27 cellular contexts compared by ENCODE assay signal in the genomic region with DNA sequence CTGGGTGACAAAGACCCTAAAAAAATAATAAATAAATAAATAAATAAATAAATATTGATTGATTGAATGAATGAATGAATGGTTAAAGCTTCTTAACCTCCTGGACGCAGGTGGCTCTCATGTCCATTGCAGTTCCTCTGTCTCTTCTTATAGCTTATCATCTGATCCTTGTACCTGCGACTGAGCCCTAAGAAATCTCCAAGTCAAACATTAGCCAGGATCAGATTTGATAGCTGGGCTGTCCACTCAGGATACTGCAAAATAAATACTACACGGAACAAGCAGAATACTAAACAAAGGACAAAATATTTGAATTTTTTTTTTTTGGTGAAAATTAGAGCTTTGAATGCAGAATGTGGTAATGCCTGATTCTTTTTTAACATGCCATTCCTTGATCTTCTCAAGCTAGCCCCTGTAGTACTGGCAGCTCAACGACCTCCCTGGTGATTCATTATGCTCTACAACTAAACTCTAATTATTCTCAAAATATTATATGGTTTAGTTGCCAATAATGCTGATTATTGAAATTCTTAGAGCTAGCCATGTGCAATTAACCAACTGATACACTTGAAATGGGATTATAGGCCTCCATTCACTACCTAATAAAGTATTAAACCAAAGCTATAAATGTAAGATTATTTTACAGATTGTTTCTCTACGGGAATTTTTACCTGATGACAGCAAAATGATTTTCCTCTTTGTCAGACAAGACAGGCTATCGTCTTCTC. TPM values are rescaled to one million over a fixed set of nuclear protein-coding genes. Genes with fewer than 3 reads are reported as not detected.
"Had no signal": no experiment of that assay in that cellular context is flagged by ENCODE, and none has a peak within 500 bp of the region (broad histone marks: within the 10 kb centered on the region; RNA-seq: fewer than 3 reads in every experiment).

No MANE protein-coding gene starts in this region.

- H3K27ac ChIP-seq: heart right ventricle, left ventricle myocardium inferior, pancreas, prostate gland, sigmoid colon, suprapubic skin, thoracic aorta, tibial artery, upper lobe of right lung had no signal

- DNase-seq: heart right ventricle; hippocampal formation; kidney glomerular epithelial cell; left cardiac atrium; left ventricle myocardium inferior; mesendoderm; naive thymus-derived CD4-positive, alpha-beta T cell; nucleus accumbens; pancreas; posterior cingulate gyrus; retina; right cardiac atrium; sigmoid colon; stimulated activated CD4-positive, alpha-beta T cell treated with anti-CD3 and anti-CD28 coated beads, Interleukin-1b, Interleukin-23, amount 100 ng/mL, for 48 hours; stimulated activated CD4-positive, alpha-beta T cell treated with anti-CD3 and anti-CD28 coated beads, Interleukin-2, amount 100 ng/mL, for 48 hours; stimulated activated naive B cell treated with anti-CD40 and anti-IgM and Interleukin-4, amounts not matched to agents 10 μg/mL and 1 μg/mL and 100 μg/mL, for 72 hours; tibial artery; trophoblast cell; upper lobe of right lung had no signal

- H3K36me3 ChIP-seq: heart right ventricle, left ventricle myocardium inferior, pancreas, prostate gland, sigmoid colon, suprapubic skin, thoracic aorta, tibial artery, upper lobe of right lung had no signal

- H3K4me1 ChIP-seq: pancreas, prostate gland, sigmoid colon, suprapubic skin, tibial artery, upper lobe of right lung had no signal

- H3K27me3 ChIP-seq: heart right ventricle, pancreas, sigmoid colon, suprapubic skin, tibial artery, upper lobe of right lung had no signal

- FAIRE-seq: keratinocyte, urothelium cell line had no signal

- H3K4me3 ChIP-seq: heart right ventricle, left ventricle myocardium inferior, lung, pancreas, prostate gland, sigmoid colon, smooth muscle cell, suprapubic skin, thoracic aorta, tibial artery, upper lobe of right lung had no signal

- H3K4me2 ChIP-seq: smooth muscle cell had no signal

- ATAC-seq: heart right ventricle; left cardiac atrium; naive thymus-derived CD4-positive, alpha-beta T cell; right cardiac atrium; stimulated activated naive B cell treated with anti-CD40 and anti-IgM and Interleukin-4, amounts not matched to agents 10 μg/mL and 1 μg/mL and 100 μg/mL, for 72 hours; upper lobe of right lung had no signal

- H3K9me3 ChIP-seq: heart right ventricle, left ventricle myocardium inferior, pancreas, prostate gland, sigmoid colon, suprapubic skin, thoracic aorta, tibial artery, upper lobe of right lung had no signal

RNA-seq across cellular contexts. Expression of a gene that starts 37.4 kb away (rescaled TPM):
- total RNA-seq: myocyte; naive thymus-derived CD4-positive, alpha-beta T cell had no signal
- polyA plus RNA-seq: keratinocyte; naive thymus-derived CD4-positive, alpha-beta T cell; smooth muscle cell had no signal
